9 cellular contexts compared by ENCODE assay signal in the genomic region with DNA sequence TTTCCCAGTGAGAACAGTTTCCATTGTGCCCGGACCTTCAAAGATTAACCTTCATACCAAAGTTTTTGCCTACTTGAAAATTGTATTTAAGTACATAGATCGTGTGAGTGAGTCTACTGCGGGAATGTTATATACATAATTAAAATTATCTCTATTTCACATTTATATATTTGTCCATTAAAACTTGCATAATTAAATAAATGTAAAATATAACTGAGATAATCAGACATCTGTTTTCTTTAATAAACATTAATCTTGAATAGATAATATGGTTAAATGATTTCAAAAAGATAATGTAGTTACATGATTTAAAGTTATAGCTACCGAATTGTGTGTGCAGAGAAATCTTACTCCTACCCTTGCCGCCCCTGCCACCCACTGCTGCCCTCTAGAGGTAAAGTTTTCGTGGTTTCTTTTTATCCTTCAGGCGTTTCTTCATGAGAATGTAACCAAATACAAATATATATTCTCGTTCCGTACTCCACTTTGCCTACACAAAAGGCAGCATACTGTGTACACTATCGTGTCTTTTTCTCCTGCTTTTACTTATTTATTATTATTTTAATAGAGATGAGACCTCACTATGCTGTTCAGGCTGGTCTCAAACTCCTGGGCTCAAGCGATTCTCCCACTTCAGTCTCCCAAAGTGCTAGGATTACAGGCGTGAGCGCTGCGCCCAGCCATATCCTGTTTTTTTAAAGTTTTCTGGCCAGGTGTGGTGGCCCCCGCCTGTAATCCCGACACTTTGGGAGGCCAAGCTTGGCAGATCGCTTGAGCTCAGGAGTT. TPM values are rescaled to one million over a fixed set of nuclear protein-coding genes. Genes with fewer than 3 reads are reported as not detected.
DNase-seq lines count a peak whose midpoint lies in the region; ATAC-seq and TF ChIP-seq lines count a peak whose summit lies in the region.
"Had no signal": no experiment of that assay in that cellular context is flagged by ENCODE, and none has a peak within 500 bp of the region (broad histone marks: within the 10 kb centered on the region; RNA-seq: fewer than 3 reads in every experiment).

No MANE protein-coding gene starts in this region.

- peak; percentile 0 to 39 (median 38) for DNase-seq in NCI-H1417 (lab: John Stamatoyannopoulos, UW)
- DNase-seq in NCI-H1417 treated with DMSO at 0.1 percent for 48 hours (lab: John Stamatoyannopoulos, UW), result no peak
- peak; percentile 7 for DNase-seq in NCI-H1048 (lab: John Stamatoyannopoulos, UW)
- peak; percentile 20 to 61 for DNase-seq in activated CD4-positive, alpha-beta T cell treated with anti-CD3 and anti-CD28 coated beads for 24 hours (ENCODE audit: low read depth in 2 of 2)
- DNase-seq in endothelial cell (ENCODE audit: low spot score), result peak; percentile 50
- peak; percentile 29 to 85 for DNase-seq in trophoblast cell
- DNase-seq in NCI-H187 treated with DMSO at 0.1 percent for 48 hours (lab: John Stamatoyannopoulos, UW), result no peak

- H2BK12ac ChIP-seq in trophoblast cell (ENCODE audit: low read length), result no peak overlapping the region

- H3K9me3 Mint-ChIP-seq in endothelial cell (ENCODE audit: unreplicated experiment), result peaks cover 4% of the 10 kb centered on the region

- H4K91ac ChIP-seq in trophoblast cell (ENCODE audit: low read depth, low read length), result no peak overlapping the region

- no peak overlapping the region for H3K4me3 Mint-ChIP-seq in endothelial cell (ENCODE audit: unreplicated experiment)

- H4K8ac ChIP-seq in trophoblast cell (ENCODE audit: low read depth, low read length), result no peak overlapping the region

- H3K36me3 Mint-ChIP-seq in endothelial cell (ENCODE audit: low read depth, unreplicated experiment), result peaks cover 11% of the 10 kb centered on the region

- no peaks in the 10 kb centered on the region for H3K4me1 ChIP-seq in trophoblast cell (ENCODE audit: control insufficient read depth in 1 of 2, insufficient read depth in 2 of 2, low read length in 2 of 2)
- H3K4me1 ChIP-seq: BLaER1 had no signal

- peaks cover 2% of the 10 kb centered on the region for H3K27me3 Mint-ChIP-seq in endothelial cell (ENCODE audit: unreplicated experiment)

- H2BK5ac ChIP-seq in trophoblast cell (ENCODE audit: low read depth, low read length, poor library complexity), result no peak overlapping the region

- H3K36me3 ChIP-seq in trophoblast cell (ENCODE audit: control insufficient read depth in 1 of 2, insufficient read depth in 2 of 2, low read length in 2 of 2), result peaks cover 7 to 10% of the 10 kb centered on the region in 2 experiments

- H4K12ac ChIP-seq in trophoblast cell (ENCODE audit: low read depth, low read length), result no peak overlapping the region

- no peak overlapping the region for H3K27ac Mint-ChIP-seq in endothelial cell (ENCODE audit: unreplicated experiment)

- no peak overlapping the region for H2AFZ ChIP-seq in trophoblast cell (ENCODE audit: insufficient read depth, low read length, poor library complexity)

- no CpG with 5 or more reads among the region's 17 CpGs for WGBS in trophoblast cell (ENCODE audit: extremely low coverage, insufficient coverage, insufficient read length)

- no peak for ATAC-seq in GM18517 (IDR thresholded peaks at IDR 0.05; ENCODE audit: unreplicated experiment)

- no peaks in the 10 kb centered on the region for H3K27me3 ChIP-seq in trophoblast cell (ENCODE audit: insufficient read depth, low read length)
- H3K27me3 ChIP-seq: BLaER1 had no signal

- no peaks in the 10 kb centered on the region for H3K79me2 ChIP-seq in trophoblast cell (ENCODE audit: control insufficient read depth, insufficient read depth, low read length, poor library complexity)

- no peak overlapping the region for H2BK120ac ChIP-seq in trophoblast cell (ENCODE audit: insufficient read depth, low read length, poor library complexity)

- H3K4me2 ChIP-seq in trophoblast cell (ENCODE audit: low read length), result no peak overlapping the region
- H3K4me2 ChIP-seq: BLaER1 had no signal

- no peak overlapping the region for H3K9ac ChIP-seq in trophoblast cell (ENCODE audit: low read length)
- H3K9ac ChIP-seq: BLaER1 had no signal

- H3K18ac ChIP-seq in trophoblast cell (ENCODE audit: low read length), result no peak overlapping the region

- TF ChIP-seq CTCF in endothelial cell (IDR thresholded peaks at IDR 0.05; ENCODE audit: unreplicated experiment), result peak; percentile 44

- H3K4me3 ChIP-seq in trophoblast cell (ENCODE audit: low read depth, low read length), result no peak overlapping the region
- H3K4me3 ChIP-seq: BLaER1 had no signal

- no peaks in the 10 kb centered on the region for H3K79me1 ChIP-seq in trophoblast cell (ENCODE audit: low read length)

- H3K27ac ChIP-seq in trophoblast cell (ENCODE audit: low read depth, low read length), result no peak overlapping the region
- H3K27ac ChIP-seq: BLaER1 had no signal

- H3K4me1 Mint-ChIP-seq in endothelial cell (ENCODE audit: unreplicated experiment), result no peaks in the 10 kb centered on the region

- H3K4ac ChIP-seq in trophoblast cell (ENCODE audit: low read depth, low read length), result no peak overlapping the region

- H3K23ac ChIP-seq in trophoblast cell (ENCODE audit: low read length), result no peak overlapping the region

- no peak overlapping the region for H3K14ac ChIP-seq in trophoblast cell (ENCODE audit: low read length)

- no peak overlapping the region for H2AK5ac ChIP-seq in trophoblast cell (ENCODE audit: low read length)

- no peaks in the 10 kb centered on the region for H3K9me3 ChIP-seq in trophoblast cell (ENCODE audit: insufficient read depth, low read depth, low read length)
- H3K9me3 ChIP-seq: BLaER1 had no signal

RNA-seq across cellular contexts. Expression of a gene that starts 35.6 kb away (rescaled TPM):
- 105 TPM for total RNA-seq in endothelial cell (ENCODE audit: unreplicated experiment)
- polyA plus RNA-seq in trophoblast cell (2013), result 41.4 and 42.6 TPM in 2 replicates

RNA-seq across cellular contexts. Expression of a gene that starts 35.7 kb away (rescaled TPM):
- total RNA-seq in endothelial cell (ENCODE audit: unreplicated experiment), result 19.3 TPM
- polyA plus RNA-seq in trophoblast cell (2013), result 6.8 and 7.2 TPM in 2 replicates

Comparison
In these comparisons a context has a peak if more than half of its experiments do, and no peak if none do; other contexts are left out.
1. DNase-seq: peak in NCI-H1417 (3 of 3), NCI-H1048 (single experiment), activated CD4-positive, alpha-beta T cell treated with anti-CD3 and anti-CD28 coated beads for 24 hours (2 of 2), endothelial cell (single experiment) and trophoblast cell (2 of 2); none in NCI-H1417 treated with DMSO at 0.1 percent for 48 hours (single experiment) and NCI-H187 treated with DMSO at 0.1 percent for 48 hours (single experiment).